Comparison of ENCODE assay signal across 1 cellular context in the genomic region with DNA sequence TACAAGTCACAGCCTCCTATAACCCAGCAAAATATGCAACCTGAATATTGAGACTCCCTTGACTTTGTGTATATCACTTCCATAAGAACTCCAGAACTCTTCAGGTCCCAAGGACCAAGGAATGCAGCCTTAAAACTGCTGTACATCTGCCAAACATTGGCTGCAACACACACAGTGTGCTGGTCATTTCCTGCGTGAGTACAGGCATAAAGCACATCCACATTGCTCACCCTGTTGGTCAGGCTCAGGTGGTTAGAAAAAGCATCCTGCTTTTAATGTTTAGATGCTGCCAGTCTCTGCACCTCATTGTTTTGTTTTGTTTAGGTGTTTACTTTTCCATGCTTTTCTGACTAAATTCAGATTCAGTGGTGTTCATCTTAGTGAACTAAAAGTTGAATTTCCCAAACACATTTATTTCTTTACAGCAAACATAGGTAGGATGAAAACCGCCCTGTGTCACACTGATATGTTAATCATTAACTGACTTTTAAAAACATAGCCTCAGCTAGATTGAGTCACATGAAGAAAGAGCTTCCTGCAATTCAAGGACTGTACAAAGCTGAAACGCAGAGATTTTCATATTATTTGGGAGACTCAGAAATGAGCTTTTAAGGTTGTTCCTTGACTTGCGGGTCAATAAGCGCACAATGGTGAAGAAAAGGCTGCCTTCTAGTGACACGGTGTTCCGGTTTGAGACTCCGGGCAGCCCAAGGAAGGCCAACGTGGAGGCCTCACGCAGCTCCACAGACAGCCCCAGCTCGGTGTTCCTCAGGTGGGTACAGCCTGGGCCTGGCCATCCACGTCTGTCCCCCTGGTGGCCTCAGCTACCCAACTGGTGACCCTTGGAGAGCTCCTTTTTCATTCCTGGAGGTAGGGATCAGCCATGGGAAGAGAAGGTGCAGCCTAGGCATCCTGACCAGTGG.
TF ChIP-seq lines count a peak whose summit lies in the region.

No MANE protein-coding gene starts in this region.

TF ChIP-seq in HepG2, 621 proteins besides CTCF, POLR2A, EP300 and RAD21 (continued from another document and continues in another):
- TF ChIP-seq ZZZ3 (CRISPR knock-in tag; IDR thresholded peaks at IDR 0.05; ENCODE audit: borderline replicate concordance) (0 out of 2 replicates have a peak, but pooled peaks have one; percentile 54), MAZ (IDR thresholded peaks at IDR 0.05; ENCODE audit: borderline replicate concordance, low read depth, low read length) (no peak), MAZ (CRISPR knock-in tag; IDR thresholded peaks at IDR 0.05; ENCODE audit: low read depth) (peak; percentile 18; the same call in 1 of the 2 replicates), ZNF282 (IDR thresholded peaks at IDR 0.05; ENCODE audit: partially characterized antibody) (no peak), SRSF4 (IDR thresholded peaks at IDR 0.05; ENCODE audit: low read depth, low read length, poor library complexity, severe bottlenecking) (no peak), GABPB1 (CRISPR knock-in tag; IDR thresholded peaks at IDR 0.05) (peak; percentile 44; the same call in 1 of the 2 replicates), KDM3A (CRISPR knock-in tag; IDR thresholded peaks at IDR 0.05; ENCODE audit: low read depth) (peak; percentile 55; the same call in 1 of the 2 replicates), ATM (IDR thresholded peaks at IDR 0.05; ENCODE audit: borderline replicate concordance) (no peak), HNRNPL (IDR thresholded peaks at IDR 0.05; ENCODE audit: low read depth, low read length) (no peak), ZNF556 (CRISPR knock-in tag; IDR thresholded peaks at IDR 0.05; ENCODE audit: borderline replicate concordance) (peak; percentile 75; the same call in 1 of the 2 replicates), ZFP82 (CRISPR knock-in tag; IDR thresholded peaks at IDR 0.05; ENCODE audit: borderline replicate concordance) (no peak), SMAD9 (CRISPR knock-in tag; IDR thresholded peaks at IDR 0.05) (no peak), NFE2L2 (IDR thresholded peaks at IDR 0.05; ENCODE audit: low read length) (no peak), ZNF451 (CRISPR knock-in tag; IDR thresholded peaks at IDR 0.05) (no peak), FOSL2 (CRISPR knock-in tag; IDR thresholded peaks at IDR 0.05) (no peak; the same call in 1 of the 2 replicates), ZNF235 (CRISPR knock-in tag; IDR thresholded peaks at IDR 0.05; ENCODE audit: borderline replicate concordance) (no peak), ZNF468 (CRISPR knock-in tag; IDR thresholded peaks at IDR 0.05) (no peak), SNRNP70 (IDR thresholded peaks at IDR 0.05; ENCODE audit: low read depth, low read length) (no peak), ZMYM2 (CRISPR knock-in tag; IDR thresholded peaks at IDR 0.05) (no peak), KLF16 (CRISPR knock-in tag; IDR thresholded peaks at IDR 0.05) (peak in 1 of 2 experiments; percentile 62; a peak in 1 of 4 replicates), PAF1 (CRISPR knock-in tag; IDR thresholded peaks at IDR 0.05) (no peak), ZNF761 (CRISPR knock-in tag; conservative IDR thresholded peaks at IDR 0.05) (no peak), RCOR2 (CRISPR knock-in tag; IDR thresholded peaks at IDR 0.05) (no peak), FOXK2 (IDR thresholded peaks at IDR 0.05) (no peak), THYN1 (CRISPR knock-in tag; IDR thresholded peaks at IDR 0.05; ENCODE audit: borderline replicate concordance, low read depth) (0 out of 2 replicates have a peak, but pooled peaks have one; percentile 42), FOXK1 (CRISPR knock-in tag; IDR thresholded peaks at IDR 0.05; ENCODE audit: borderline replicate concordance, low read depth) (0 out of 2 replicates have a peak, but pooled peaks have one; percentile 14), ZBTB20 (CRISPR knock-in tag; IDR thresholded peaks at IDR 0.05; ENCODE audit: borderline replicate concordance, low read depth) (no peak), SOX6 (IDR thresholded peaks at IDR 0.05) (no peak), SOX6 (CRISPR knock-in tag; IDR thresholded peaks at IDR 0.05) (peak; percentile 40; the same call in 1 of the 2 replicates), BCL6 (CRISPR knock-in tag; IDR thresholded peaks at IDR 0.05) (peak; percentile 46; the same call in 1 of the 2 replicates), ZFAT (CRISPR knock-in tag; conservative IDR thresholded peaks at IDR 0.05) (no peak), ZFP90 (CRISPR knock-in tag; IDR thresholded peaks at IDR 0.05; ENCODE audit: borderline replicate concordance) (no peak), ZNF253 (CRISPR knock-in tag; IDR thresholded peaks at IDR 0.05; ENCODE audit: borderline replicate concordance) (no peak), NBN (conservative IDR thresholded peaks at IDR 0.05) (no peak), BORCS8-MEF2B (CRISPR knock-in tag; IDR thresholded peaks at IDR 0.05) (no peak), ETV5 (CRISPR knock-in tag; IDR thresholded peaks at IDR 0.05; ENCODE audit: borderline replicate concordance) (peak; percentile 6; the same call in 1 of the 2 replicates), ATF7 (IDR thresholded peaks at IDR 0.05) (no peak), ATF7 (CRISPR knock-in tag; IDR thresholded peaks at IDR 0.05) (no peak), ZMYM3 (CRISPR knock-in tag; IDR thresholded peaks at IDR 0.05) (no peak), ZNF121 (CRISPR knock-in tag; IDR thresholded peaks at IDR 0.05) (no peak), ZNF564 (CRISPR knock-in tag; IDR thresholded peaks at IDR 0.05) (no peak), YEATS4 (CRISPR knock-in tag; IDR thresholded peaks at IDR 0.05; ENCODE audit: borderline replicate concordance) (peak; percentile 70), ZSCAN30 (CRISPR knock-in tag; IDR thresholded peaks at IDR 0.05) (no peak), ZNF354B (CRISPR knock-in tag; IDR thresholded peaks at IDR 0.05) (0 out of 2 replicates have a peak, but pooled peaks have one; percentile 35), TEAD3 (CRISPR knock-in tag; optimal IDR thresholded peaks at IDR 0.05; ENCODE audit: borderline replicate concordance) (peak; percentile 28), ELF3 (CRISPR knock-in tag; IDR thresholded peaks at IDR 0.05) (0 out of 2 replicates have a peak, but pooled peaks have one; percentile 35), CREB1 (IDR thresholded peaks at IDR 0.05) (no peak), CREB1 (CRISPR knock-in tag; IDR thresholded peaks at IDR 0.05) (0 out of 2 replicates have a peak, but pooled peaks have one; percentile 10), SALL2 (CRISPR knock-in tag; IDR thresholded peaks at IDR 0.05) (no peak), NFIC (IDR thresholded peaks at IDR 0.05; ENCODE audit: low read length) (no peak)
- TF ChIP-seq, protein P1, sequence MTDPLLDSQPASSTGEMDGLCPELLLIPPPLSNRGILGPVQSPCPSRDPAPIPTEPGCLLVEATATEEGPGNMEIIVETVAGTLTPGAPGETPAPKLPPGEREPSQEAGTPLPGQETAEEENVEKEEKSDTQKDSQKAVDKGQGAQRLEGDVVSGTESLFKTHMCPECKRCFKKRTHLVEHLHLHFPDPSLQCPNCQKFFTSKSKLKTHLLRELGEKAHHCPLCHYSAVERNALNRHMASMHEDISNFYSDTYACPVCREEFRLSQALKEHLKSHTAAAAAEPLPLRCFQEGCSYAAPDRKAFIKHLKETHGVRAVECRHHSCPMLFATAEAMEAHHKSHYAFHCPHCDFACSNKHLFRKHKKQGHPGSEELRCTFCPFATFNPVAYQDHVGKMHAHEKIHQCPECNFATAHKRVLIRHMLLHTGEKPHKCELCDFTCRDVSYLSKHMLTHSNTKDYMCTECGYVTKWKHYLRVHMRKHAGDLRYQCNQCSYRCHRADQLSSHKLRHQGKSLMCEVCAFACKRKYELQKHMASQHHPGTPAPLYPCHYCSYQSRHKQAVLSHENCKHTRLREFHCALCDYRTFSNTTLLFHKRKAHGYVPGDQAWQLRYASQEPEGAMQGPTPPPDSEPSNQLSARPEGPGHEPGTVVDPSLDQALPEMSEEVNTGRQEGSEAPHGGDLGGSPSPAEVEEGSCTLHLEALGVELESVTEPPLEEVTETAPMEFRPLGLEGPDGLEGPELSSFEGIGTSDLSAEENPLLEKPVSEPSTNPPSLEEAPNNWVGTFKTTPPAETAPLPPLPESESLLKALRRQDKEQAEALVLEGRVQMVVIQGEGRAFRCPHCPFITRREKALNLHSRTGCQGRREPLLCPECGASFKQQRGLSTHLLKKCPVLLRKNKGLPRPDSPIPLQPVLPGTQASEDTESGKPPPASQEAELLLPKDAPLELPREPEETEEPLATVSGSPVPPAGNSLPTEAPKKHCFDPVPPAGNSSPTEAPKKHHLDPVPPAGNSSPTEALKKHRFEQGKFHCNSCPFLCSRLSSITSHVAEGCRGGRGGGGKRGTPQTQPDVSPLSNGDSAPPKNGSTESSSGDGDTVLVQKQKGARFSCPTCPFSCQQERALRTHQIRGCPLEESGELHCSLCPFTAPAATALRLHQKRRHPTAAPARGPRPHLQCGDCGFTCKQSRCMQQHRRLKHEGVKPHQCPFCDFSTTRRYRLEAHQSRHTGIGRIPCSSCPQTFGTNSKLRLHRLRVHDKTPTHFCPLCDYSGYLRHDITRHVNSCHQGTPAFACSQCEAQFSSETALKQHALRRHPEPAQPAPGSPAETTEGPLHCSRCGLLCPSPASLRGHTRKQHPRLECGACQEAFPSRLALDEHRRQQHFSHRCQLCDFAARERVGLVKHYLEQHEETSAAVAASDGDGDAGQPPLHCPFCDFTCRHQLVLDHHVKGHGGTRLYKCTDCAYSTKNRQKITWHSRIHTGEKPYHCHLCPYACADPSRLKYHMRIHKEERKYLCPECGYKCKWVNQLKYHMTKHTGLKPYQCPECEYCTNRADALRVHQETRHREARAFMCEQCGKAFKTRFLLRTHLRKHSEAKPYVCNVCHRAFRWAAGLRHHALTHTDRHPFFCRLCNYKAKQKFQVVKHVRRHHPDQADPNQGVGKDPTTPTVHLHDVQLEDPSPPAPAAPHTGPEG (CRISPR knock-in tag; IDR thresholded peaks at IDR 0.05), result no peak
- TF ChIP-seq, protein P2, sequence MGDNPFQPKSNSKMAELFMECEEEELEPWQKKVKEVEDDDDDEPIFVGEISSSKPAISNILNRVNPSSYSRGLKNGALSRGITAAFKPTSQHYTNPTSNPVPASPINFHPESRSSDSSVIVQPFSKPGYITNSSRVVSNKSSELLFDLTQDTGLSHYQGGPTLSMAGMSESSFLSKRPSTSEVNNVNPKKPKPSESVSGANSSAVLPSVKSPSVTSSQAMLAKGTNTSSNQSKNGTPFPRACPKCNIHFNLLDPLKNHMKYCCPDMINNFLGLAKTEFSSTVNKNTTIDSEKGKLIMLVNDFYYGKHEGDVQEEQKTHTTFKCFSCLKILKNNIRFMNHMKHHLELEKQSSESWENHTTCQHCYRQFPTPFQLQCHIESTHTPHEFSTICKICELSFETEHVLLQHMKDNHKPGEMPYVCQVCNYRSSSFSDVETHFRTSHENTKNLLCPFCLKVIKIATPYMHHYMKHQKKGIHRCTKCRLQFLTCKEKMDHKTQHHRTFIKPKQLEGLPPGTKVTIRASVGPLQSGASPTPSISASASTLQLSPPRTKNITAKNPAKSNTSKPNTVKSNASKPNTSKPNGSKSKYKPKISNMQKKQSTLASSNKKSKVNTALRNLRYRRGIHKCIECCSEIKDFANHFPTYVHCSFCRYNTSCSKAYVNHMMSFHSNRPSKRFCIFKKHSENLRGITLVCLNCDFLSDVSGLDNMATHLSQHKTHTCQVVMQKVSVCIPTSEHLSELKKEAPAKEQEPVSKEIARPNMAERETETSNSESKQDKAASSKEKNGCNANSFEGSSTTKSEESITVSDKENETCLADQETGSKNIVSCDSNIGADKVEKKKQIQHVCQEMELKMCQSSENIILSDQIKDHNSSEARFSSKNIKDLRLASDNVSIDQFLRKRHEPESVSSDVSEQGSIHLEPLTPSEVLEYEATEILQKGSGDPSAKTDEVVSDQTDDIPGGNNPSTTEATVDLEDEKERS (CRISPR knock-in tag; IDR thresholded peaks at IDR 0.05), result no peak
- TF ChIP-seq, protein P3, sequence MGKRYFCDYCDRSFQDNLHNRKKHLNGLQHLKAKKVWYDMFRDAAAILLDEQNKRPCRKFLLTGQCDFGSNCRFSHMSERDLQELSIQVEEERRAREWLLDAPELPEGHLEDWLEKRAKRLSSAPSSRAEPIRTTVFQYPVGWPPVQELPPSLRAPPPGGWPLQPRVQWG (CRISPR knock-in tag; IDR thresholded peaks at IDR 0.05; ENCODE audit: borderline replicate concordance, low read depth), result no peak
- TF ChIP-seq, protein P4, sequence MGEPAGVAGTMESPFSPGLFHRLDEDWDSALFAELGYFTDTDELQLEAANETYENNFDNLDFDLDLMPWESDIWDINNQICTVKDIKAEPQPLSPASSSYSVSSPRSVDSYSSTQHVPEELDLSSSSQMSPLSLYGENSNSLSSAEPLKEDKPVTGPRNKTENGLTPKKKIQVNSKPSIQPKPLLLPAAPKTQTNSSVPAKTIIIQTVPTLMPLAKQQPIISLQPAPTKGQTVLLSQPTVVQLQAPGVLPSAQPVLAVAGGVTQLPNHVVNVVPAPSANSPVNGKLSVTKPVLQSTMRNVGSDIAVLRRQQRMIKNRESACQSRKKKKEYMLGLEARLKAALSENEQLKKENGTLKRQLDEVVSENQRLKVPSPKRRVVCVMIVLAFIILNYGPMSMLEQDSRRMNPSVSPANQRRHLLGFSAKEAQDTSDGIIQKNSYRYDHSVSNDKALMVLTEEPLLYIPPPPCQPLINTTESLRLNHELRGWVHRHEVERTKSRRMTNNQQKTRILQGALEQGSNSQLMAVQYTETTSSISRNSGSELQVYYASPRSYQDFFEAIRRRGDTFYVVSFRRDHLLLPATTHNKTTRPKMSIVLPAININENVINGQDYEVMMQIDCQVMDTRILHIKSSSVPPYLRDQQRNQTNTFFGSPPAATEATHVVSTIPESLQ (CRISPR knock-in tag; conservative IDR thresholded peaks at IDR 0.05), result no peak
- TF ChIP-seq, protein P5, sequence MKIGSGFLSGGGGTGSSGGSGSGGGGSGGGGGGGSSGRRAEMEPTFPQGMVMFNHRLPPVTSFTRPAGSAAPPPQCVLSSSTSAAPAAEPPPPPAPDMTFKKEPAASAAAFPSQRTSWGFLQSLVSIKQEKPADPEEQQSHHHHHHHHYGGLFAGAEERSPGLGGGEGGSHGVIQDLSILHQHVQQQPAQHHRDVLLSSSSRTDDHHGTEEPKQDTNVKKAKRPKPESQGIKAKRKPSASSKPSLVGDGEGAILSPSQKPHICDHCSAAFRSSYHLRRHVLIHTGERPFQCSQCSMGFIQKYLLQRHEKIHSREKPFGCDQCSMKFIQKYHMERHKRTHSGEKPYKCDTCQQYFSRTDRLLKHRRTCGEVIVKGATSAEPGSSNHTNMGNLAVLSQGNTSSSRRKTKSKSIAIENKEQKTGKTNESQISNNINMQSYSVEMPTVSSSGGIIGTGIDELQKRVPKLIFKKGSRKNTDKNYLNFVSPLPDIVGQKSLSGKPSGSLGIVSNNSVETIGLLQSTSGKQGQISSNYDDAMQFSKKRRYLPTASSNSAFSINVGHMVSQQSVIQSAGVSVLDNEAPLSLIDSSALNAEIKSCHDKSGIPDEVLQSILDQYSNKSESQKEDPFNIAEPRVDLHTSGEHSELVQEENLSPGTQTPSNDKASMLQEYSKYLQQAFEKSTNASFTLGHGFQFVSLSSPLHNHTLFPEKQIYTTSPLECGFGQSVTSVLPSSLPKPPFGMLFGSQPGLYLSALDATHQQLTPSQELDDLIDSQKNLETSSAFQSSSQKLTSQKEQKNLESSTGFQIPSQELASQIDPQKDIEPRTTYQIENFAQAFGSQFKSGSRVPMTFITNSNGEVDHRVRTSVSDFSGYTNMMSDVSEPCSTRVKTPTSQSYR (CRISPR knock-in tag; IDR thresholded peaks at IDR 0.05; ENCODE audit: borderline replicate concordance), result no peak
